In the genomic region with DNA sequence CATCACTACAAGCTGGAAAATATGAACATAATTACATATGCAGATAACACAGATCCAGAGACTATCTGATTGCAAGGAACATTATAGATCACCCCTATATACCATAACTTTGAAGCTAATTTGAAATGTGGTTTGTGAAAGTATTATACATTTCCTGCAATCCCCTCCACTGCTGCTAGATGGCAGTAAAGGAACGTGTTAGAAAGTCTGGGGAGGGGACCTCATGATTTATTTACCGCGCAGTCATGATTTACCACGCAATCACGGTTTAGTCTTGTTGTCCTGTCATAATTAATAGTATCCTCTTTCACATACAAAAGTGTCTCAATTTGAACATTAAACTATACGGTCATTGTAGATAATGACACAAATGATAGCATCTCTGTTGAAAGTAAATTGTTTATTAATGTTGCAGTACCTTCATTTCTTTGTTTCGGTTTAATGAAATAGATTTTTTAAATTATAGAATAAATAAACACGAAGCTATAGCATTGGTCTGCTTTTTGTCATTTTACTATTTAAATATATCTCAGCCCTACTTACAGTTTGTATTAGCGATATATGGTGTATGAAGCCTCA, we compare ENCODE assay signal across 8 cellular contexts.
DNase-seq lines count a peak whose midpoint lies in the region; ATAC-seq and TF ChIP-seq lines count a peak whose summit lies in the region.

No MANE protein-coding gene starts in this region.

- no peak overlapping the region for H2AFZ ChIP-seq in H9 (ENCODE audit: low read length)

- H4K20me1 ChIP-seq in H9 (ENCODE audit: control insufficient read depth, insufficient read depth, insufficient read length), result no peaks in the 10 kb centered on the region

- H3K27me3 ChIP-seq in H9 (ENCODE audit: insufficient read depth, low read length), result no peaks in the 10 kb centered on the region

- peak; percentile 87 for TF ChIP-seq CTCF in H9 (conservative IDR thresholded peaks at IDR 0.05)
- peak; percentile 86 for TF ChIP-seq CTCF in endothelial cell (IDR thresholded peaks at IDR 0.05; ENCODE audit: unreplicated experiment)
- TF ChIP-seq CTCF in nephron (IDR thresholded peaks at IDR 0.05; ENCODE audit: unreplicated experiment in 3 of 3), result peak; percentile 81 to 90 (median 85)

- H2AK5ac ChIP-seq in H9 (ENCODE audit: insufficient read length, low read length), result no peak overlapping the region

- no peak overlapping the region for H3T11ph ChIP-seq in H9 (ENCODE audit: low read length)

- H3K9ac ChIP-seq in H9 (ENCODE audit: extremely low read depth, insufficient read length, low read length), result no peak overlapping the region

- H3K79me1 ChIP-seq in H9 (ENCODE audit: insufficient read depth, low read depth, low read length, poor library complexity, severe bottlenecking), result no peaks in the 10 kb centered on the region

- intact Hi-C loops in activated CD4-positive, alpha-beta T cell treated with anti-CD3 and anti-CD28 coated beads for 36 hours (cut with DNase I, micrococcal nuclease), result loop anchor here (1.0 to 10.0 kb wide), 6 partner anchors 29 to 611 kb away; no protein-coding TSS in a partner anchor

- no peak overlapping the region for H2BK12ac ChIP-seq in H9 (ENCODE audit: insufficient read length, low read depth, low read length)

- DNase-seq in EH (ENCODE audit: low read depth) (peak; percentile 66), H9 (no peak), NCI-H2171 treated with DMSO at 0.1 percent for 48 hours (lab: John Stamatoyannopoulos, UW) (peak; percentile 65), endothelial cell (ENCODE audit: low spot score) (peak; percentile 62)
- peak; percentile 69 for DNase-seq in activated CD4-positive, alpha-beta T cell treated with anti-CD3 and anti-CD28 coated beads for 36 hours

- no peak overlapping the region for H4K5ac ChIP-seq in H9 (ENCODE audit: insufficient read length, low read depth, low read length)

- H4K8ac ChIP-seq in H9 (replicated peaks; ENCODE audit: insufficient read length, low read depth, low read length), result no peak overlapping the region

- no CpG with 5 or more reads among the region's 9 CpGs for WGBS in H9 (ENCODE audit: extremely low coverage, insufficient read length, low lambda C conversion rate)

- no peak overlapping the region for H3K56ac ChIP-seq in H9 (ENCODE audit: insufficient read length, low read depth, low read length)

- H3K4me1 Mint-ChIP-seq in H9, result 0 out of 4 replicates have a peak, but pooled peaks cover 0 to 2% of the 10 kb centered on the region in 2 experiments
- H3K4me1 Mint-ChIP-seq in activated CD4-positive, alpha-beta T cell treated with anti-CD3 and anti-CD28 coated beads for 36 hours, result peaks cover 23% of the 10 kb centered on the region
- peaks cover 4% of the 10 kb centered on the region for H3K4me1 Mint-ChIP-seq in endothelial cell (ENCODE audit: unreplicated experiment)
- no peaks in the 10 kb centered on the region for H3K4me1 Mint-ChIP-seq in nephron

- no peaks in the 10 kb centered on the region for H3K23me2 ChIP-seq in H9 (ENCODE audit: insufficient read length, low read depth, low read length, poor library complexity, severe bottlenecking)

- H3K36me3 Mint-ChIP-seq in H9 (ENCODE audit: insufficient read depth in 1 of 3, low read depth in 3 of 3), result no peaks in the 10 kb centered on the region
- no peaks in the 10 kb centered on the region for H3K36me3 Mint-ChIP-seq in activated CD4-positive, alpha-beta T cell treated with anti-CD3 and anti-CD28 coated beads for 36 hours (ENCODE audit: low read depth)
- H3K36me3 Mint-ChIP-seq in endothelial cell (ENCODE audit: low read depth, unreplicated experiment), result no peaks in the 10 kb centered on the region
- no peaks in the 10 kb centered on the region for H3K36me3 Mint-ChIP-seq in nephron (ENCODE audit: low read depth)

- H3K79me2 ChIP-seq in H9 (ENCODE audit: insufficient read depth, low read length), result no peaks in the 10 kb centered on the region

- no peaks in the 10 kb centered on the region; a peak in 1 of 5 replicates for H3K9me3 Mint-ChIP-seq in H9
- H3K9me3 Mint-ChIP-seq in activated CD4-positive, alpha-beta T cell treated with anti-CD3 and anti-CD28 coated beads for 36 hours (ENCODE audit: low read depth), result no peaks in the 10 kb centered on the region
- H3K9me3 Mint-ChIP-seq in endothelial cell (ENCODE audit: unreplicated experiment), result no peaks in the 10 kb centered on the region
- H3K9me3 Mint-ChIP-seq in nephron, result no peaks in the 10 kb centered on the region

- H3K27me3 Mint-ChIP-seq in H9 (ENCODE audit: low read depth) (peaks cover 6% of the 10 kb centered on the region), endothelial cell (ENCODE audit: unreplicated experiment) (peaks cover 2% of the 10 kb centered on the region), nephron (ENCODE audit: low read depth) (peaks cover 31% of the 10 kb centered on the region)
- peaks cover 3% of the 10 kb centered on the region for H3K27me3 Mint-ChIP-seq in activated CD4-positive, alpha-beta T cell treated with anti-CD3 and anti-CD28 coated beads for 36 hours

- no peak overlapping the region for H2BK5ac ChIP-seq in H9 (ENCODE audit: insufficient read length, low read length)

- H3K23ac ChIP-seq in H9 (ENCODE audit: insufficient read length, low read depth, low read length), result no peak overlapping the region

- ATAC-seq in activated CD4-positive, alpha-beta T cell treated with anti-CD3 and anti-CD28 coated beads for 36 hours, result peak; percentile 60
- ATAC-seq in GM18870 (IDR thresholded peaks at IDR 0.05; ENCODE audit: unreplicated experiment) (no peak), HG03108 (IDR thresholded peaks at IDR 0.05; ENCODE audit: unreplicated experiment) (no peak)

- H3K4me1 ChIP-seq in H9 (ENCODE audit: insufficient read depth, low read length), result no peaks in the 10 kb centered on the region

- no peak overlapping the region for H2BK120ac ChIP-seq in H9 (ENCODE audit: low read depth, low read length, poor library complexity, severe bottlenecking)

- H3K14ac ChIP-seq in H9 (ENCODE audit: insufficient read depth, low read length), result no peak overlapping the region

- H3K27ac Mint-ChIP-seq in H9, result no peak overlapping the region
- peak overlapping the region; percentile 67 for H3K27ac Mint-ChIP-seq in activated CD4-positive, alpha-beta T cell treated with anti-CD3 and anti-CD28 coated beads for 36 hours
- no peak overlapping the region for H3K27ac Mint-ChIP-seq in endothelial cell (ENCODE audit: unreplicated experiment)
- no peak overlapping the region for H3K27ac Mint-ChIP-seq in nephron

- no peak overlapping the region for H3K4ac ChIP-seq in H9 (ENCODE audit: low read depth, low read length)

- no peak overlapping the region for H4K91ac ChIP-seq in H9 (ENCODE audit: insufficient read length, low read depth, low read length)

- no peak overlapping the region for H2BK20ac ChIP-seq in H9 (ENCODE audit: low read depth, low read length, poor library complexity, severe bottlenecking)

- no peak overlapping the region for H2BK15ac ChIP-seq in H9 (ENCODE audit: low read depth, low read length)

- H3K4me3 Mint-ChIP-seq in H9 (no peak overlapping the region), endothelial cell (ENCODE audit: unreplicated experiment) (no peak overlapping the region), nephron (no peak overlapping the region)
- peak overlapping the region; percentile 31 for H3K4me3 Mint-ChIP-seq in activated CD4-positive, alpha-beta T cell treated with anti-CD3 and anti-CD28 coated beads for 36 hours

- no peak overlapping the region for H3K27ac ChIP-seq in H9 (ENCODE audit: insufficient read length, low read depth, low read length)

- H3K18ac ChIP-seq in H9 (ENCODE audit: insufficient read length, low read depth, low read length), result no peak overlapping the region

- POLR2A ChIA-PET in activated CD4-positive, alpha-beta T cell treated with anti-CD3 and anti-CD28 coated beads for 36 hours (lab: Charles Lee), result no interaction called here

- CTCF ChIA-PET in activated CD4-positive, alpha-beta T cell treated with anti-CD3 and anti-CD28 coated beads for 36 hours (lab: Charles Lee), result interaction anchor here (0.6 to 2.7 kb wide), 44 partner anchors 8 to 819 kb away, joined by 3 to 22 read pairs (median 4); no protein-coding TSS in a partner anchor

- H3K9me3 ChIP-seq in H9 (ENCODE audit: control insufficient read depth, low read depth, low read length), result no peaks in the 10 kb centered on the region

- H3K4me2 ChIP-seq in H9 (ENCODE audit: insufficient read depth, insufficient read length, low read length), result no peak overlapping the region
